ENCODE assay signal across 16 cellular contexts in the genomic region with DNA sequence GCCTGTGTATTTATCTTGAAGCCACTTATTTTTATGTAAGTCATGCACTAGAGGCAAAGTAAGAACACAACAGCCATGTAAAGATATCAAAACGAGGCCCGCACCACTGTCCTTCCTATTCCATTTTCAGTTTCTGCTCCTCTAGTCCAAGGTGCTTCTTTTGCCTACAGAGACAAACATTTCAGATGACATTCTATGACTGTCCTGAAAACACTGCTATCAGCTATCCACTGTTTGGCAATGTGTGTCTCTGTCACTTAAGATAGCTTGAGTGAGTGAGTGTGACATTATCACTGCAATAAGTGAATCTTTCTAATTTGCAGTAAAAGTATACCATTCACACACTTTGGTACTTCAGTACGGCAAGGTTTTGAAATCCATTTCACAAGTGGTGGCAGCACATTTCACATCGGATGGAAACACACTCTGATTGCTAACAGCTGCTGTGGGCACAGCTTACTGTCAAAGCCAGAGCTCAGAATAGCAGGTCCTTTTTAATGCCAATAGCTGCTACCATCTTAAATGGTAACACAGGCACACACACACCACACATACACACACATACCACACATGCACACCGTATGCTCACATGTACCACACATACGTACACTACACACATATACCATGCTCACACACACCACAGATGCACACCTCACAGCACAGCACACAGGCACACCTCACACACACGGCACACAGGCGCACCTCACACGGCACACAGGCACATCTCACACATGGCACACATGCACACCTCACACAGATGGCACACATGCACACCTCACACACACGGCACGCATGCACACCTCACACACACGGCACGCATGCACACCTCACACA.
DNase-seq lines count a peak whose midpoint lies in the region; FAIRE-seq and TF ChIP-seq lines count a peak whose summit lies in the region.
"Had no signal": no experiment of that assay in that cellular context is flagged by ENCODE, and none has a peak within 500 bp of the region (broad histone marks: within the 10 kb centered on the region; RNA-seq: fewer than 3 reads in every experiment).

No MANE protein-coding gene starts in this region.

- H3K4me2 ChIP-seq in fibroblast of lung (ENCODE audit: extremely low read depth, insufficient read depth, low read length) (peak overlapping the region; percentile 16), trophoblast cell (ENCODE audit: low read length) (no peak overlapping the region)

- no peak overlapping the region for H2BK12ac ChIP-seq in trophoblast cell (ENCODE audit: low read length)

- DNase-seq in NK-92 treated with Interleukin-12 subunit alpha and Interleukin-12 subunit beta, amount 100 ng/mL, for 24 hours (lab: John Stamatoyannopoulos, UW), result peak; percentile 25
- no peak for DNase-seq in NK-92 (lab: John Stamatoyannopoulos, UW; ENCODE audit: unreplicated experiment)
- DNase-seq in T-helper 2 cell treated with Interferon-gamma antibody and Interleukin-4, amounts not matched to agents 5 μg/mL and 100 μg/mL, for 36 hours (ENCODE audit: low spot score), result no peak
- no peak for DNase-seq in fibroblast of lung (ENCODE audit: low read depth in 2 of 2)
- DNase-seq in trophoblast cell, result no peak
- no peak for DNase-seq in epidermal melanocyte (ENCODE audit: insufficient read length, low spot score)
- no peak for DNase-seq in D721Med (ENCODE audit: insufficient read length, low spot score)
- DNase-seq in GM03348 (ENCODE audit: low spot score), result no peak
- DNase-seq: caudate nucleus, head of caudate nucleus, MV-4-11, naive B cell, NCI-H226, PC-3 had no signal

- peak overlapping the region; percentile 10 for H3K27ac Mint-ChIP-seq in T-helper 2 cell treated with Interferon-gamma antibody and Interleukin-4, amounts not matched to agents 5 μg/mL and 100 μg/mL, for 36 hours

- no CpG with 5 or more reads among the region's 13 CpGs for WGBS in trophoblast cell (ENCODE audit: extremely low coverage, insufficient coverage, insufficient read length)

- H3K36me3 Mint-ChIP-seq in T-helper 2 cell treated with Interferon-gamma antibody and Interleukin-4, amounts not matched to agents 5 μg/mL and 100 μg/mL, for 36 hours (ENCODE audit: low read depth), result peaks cover 24% of the 10 kb centered on the region

- no peak overlapping the region for H2AFZ ChIP-seq in fibroblast of lung (ENCODE audit: low read length)
- no peak overlapping the region for H2AFZ ChIP-seq in trophoblast cell (ENCODE audit: insufficient read depth, low read length, poor library complexity)

- H2BK5ac ChIP-seq in trophoblast cell (ENCODE audit: low read depth, low read length, poor library complexity), result no peak overlapping the region

- no peaks in the 10 kb centered on the region for H3K9me3 Mint-ChIP-seq in T-helper 2 cell treated with Interferon-gamma antibody and Interleukin-4, amounts not matched to agents 5 μg/mL and 100 μg/mL, for 36 hours
- H3K9me3 Mint-ChIP-seq: naive B cell had no signal

- H3K4ac ChIP-seq in trophoblast cell (ENCODE audit: low read depth, low read length), result no peak overlapping the region

- TF ChIP-seq CTCF in fibroblast of lung (conservative IDR thresholded peaks at IDR 0.05 in 1 of 2, IDR thresholded peaks at IDR 0.05 in 1 of 2; ENCODE audit: low read depth in 1 of 2, low read length in 2 of 2), result no peak
- no peak for TF ChIP-seq CTCF in D721Med (IDR thresholded peaks at IDR 0.05; ENCODE audit: insufficient read depth, missing control alignments)

- H3K79me1 ChIP-seq in trophoblast cell (ENCODE audit: low read length), result no peaks in the 10 kb centered on the region

- no peak overlapping the region for H3K23ac ChIP-seq in trophoblast cell (ENCODE audit: low read length)

- no peak overlapping the region for H4K8ac ChIP-seq in trophoblast cell (ENCODE audit: low read depth, low read length)

- no peak overlapping the region for H4K12ac ChIP-seq in trophoblast cell (ENCODE audit: low read depth, low read length)

- H3K27me3 ChIP-seq in fibroblast of lung (ENCODE audit: control insufficient read depth, insufficient read depth, low read length), result no peaks in the 10 kb centered on the region
- no peaks in the 10 kb centered on the region for H3K27me3 ChIP-seq in trophoblast cell (ENCODE audit: insufficient read depth, low read length)
- H3K27me3 ChIP-seq: suprapubic skin had no signal

- H3K36me3 ChIP-seq in fibroblast of lung (ENCODE audit: control insufficient read depth, insufficient read depth, low read length) (no peaks in the 10 kb centered on the region), trophoblast cell (ENCODE audit: control insufficient read depth in 1 of 2, insufficient read depth in 2 of 2, low read length in 2 of 2) (no peaks in the 10 kb centered on the region)
- H3K36me3 ChIP-seq: suprapubic skin had no signal

- peaks cover 12% of the 10 kb centered on the region for H3K27me3 Mint-ChIP-seq in T-helper 2 cell treated with Interferon-gamma antibody and Interleukin-4, amounts not matched to agents 5 μg/mL and 100 μg/mL, for 36 hours (ENCODE audit: low read depth)
- H3K27me3 Mint-ChIP-seq: naive B cell had no signal

- H3K79me2 ChIP-seq in fibroblast of lung (ENCODE audit: control insufficient read depth, insufficient read depth, low read length) (no peaks in the 10 kb centered on the region), trophoblast cell (ENCODE audit: control insufficient read depth, insufficient read depth, low read length, poor library complexity) (no peaks in the 10 kb centered on the region)

- H3K4me3 ChIP-seq in fibroblast of lung (replicated peaks in 1 of 4; ENCODE audit: control extremely low read depth in 1 of 4, insufficient read depth in 1 of 4, low read depth in 3 of 4, low read length in 4 of 4), result no peak overlapping the region
- H3K4me3 ChIP-seq in trophoblast cell (ENCODE audit: low read depth, low read length), result peak overlapping the region; percentile 46
- H3K4me3 ChIP-seq: suprapubic skin had no signal

- no peak for FAIRE-seq in D721Med (lab: Jason Lieb, UNC)
- FAIRE-seq: endothelial cell of umbilical vein had no signal

- H2AK5ac ChIP-seq in trophoblast cell (ENCODE audit: low read length), result no peak overlapping the region

- H3K27ac ChIP-seq in fibroblast of lung (ENCODE audit: insufficient read depth, low read length), result no peak overlapping the region
- no peak overlapping the region for H3K27ac ChIP-seq in trophoblast cell (ENCODE audit: low read depth, low read length)
- H3K27ac ChIP-seq: suprapubic skin had no signal

- no peak overlapping the region for H2BK120ac ChIP-seq in trophoblast cell (ENCODE audit: insufficient read depth, low read length, poor library complexity)

- H3K9me3 ChIP-seq in fibroblast of lung (ENCODE audit: control insufficient read depth, insufficient read depth, low read depth, low read length) (no peaks in the 10 kb centered on the region), trophoblast cell (ENCODE audit: insufficient read depth, low read depth, low read length) (peaks cover 6% of the 10 kb centered on the region)
- H3K9me3 ChIP-seq: suprapubic skin had no signal

- H3K4me1 Mint-ChIP-seq in T-helper 2 cell treated with Interferon-gamma antibody and Interleukin-4, amounts not matched to agents 5 μg/mL and 100 μg/mL, for 36 hours (ENCODE audit: low read depth), result peaks cover 67% of the 10 kb centered on the region
- H3K4me1 Mint-ChIP-seq: naive B cell had no signal

- H3K18ac ChIP-seq in trophoblast cell (ENCODE audit: low read length), result no peak overlapping the region

- H3K4me1 ChIP-seq in fibroblast of lung (ENCODE audit: control insufficient read depth, extremely low read depth, insufficient read depth, low read length), result no peaks in the 10 kb centered on the region
- H3K4me1 ChIP-seq in trophoblast cell (ENCODE audit: control insufficient read depth in 1 of 2, insufficient read depth in 2 of 2, low read length in 2 of 2), result no peaks in the 10 kb centered on the region

- no peak overlapping the region for H3K4me3 Mint-ChIP-seq in T-helper 2 cell treated with Interferon-gamma antibody and Interleukin-4, amounts not matched to agents 5 μg/mL and 100 μg/mL, for 36 hours
- H3K4me3 Mint-ChIP-seq: naive B cell had no signal

- H3K14ac ChIP-seq in trophoblast cell (ENCODE audit: low read length), result no peak overlapping the region

- H3K9ac ChIP-seq in fibroblast of lung (ENCODE audit: insufficient read depth, low read length), result no peak overlapping the region
- H3K9ac ChIP-seq in trophoblast cell (ENCODE audit: low read length), result no peak overlapping the region

- no peak overlapping the region for H4K91ac ChIP-seq in trophoblast cell (ENCODE audit: low read depth, low read length)

- no peaks in the 10 kb centered on the region for H4K20me1 ChIP-seq in fibroblast of lung (ENCODE audit: control insufficient read depth, extremely low read depth, insufficient read depth, low read length)
